Comparison of ENCODE assay signal across 18 cellular contexts in the genomic region with DNA sequence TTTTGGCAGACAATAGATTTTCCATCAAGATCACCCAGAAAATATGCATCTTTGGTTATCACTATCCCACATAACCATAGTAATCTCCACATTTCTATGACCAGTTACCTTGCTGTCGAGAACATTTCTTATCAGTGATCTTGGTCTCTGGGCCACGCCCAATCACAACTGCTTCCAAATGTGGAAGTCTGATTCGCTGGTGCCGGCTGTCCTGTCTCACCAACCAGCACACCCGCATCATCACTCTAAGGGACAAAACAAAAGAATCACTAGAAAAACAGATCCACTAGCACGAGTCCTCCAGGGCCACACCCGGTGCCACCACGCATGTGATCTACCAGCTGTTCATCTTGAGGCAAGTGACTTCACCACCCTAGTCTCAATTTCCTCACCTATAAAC. TPM values are rescaled to one million over a fixed set of nuclear protein-coding genes. Genes with fewer than 3 reads are reported as not detected.
A peak's percentile ranks its signal among the peaks of the same experiment; 100 is the strongest.
DNase-seq lines count a peak whose midpoint lies in the region; TF ChIP-seq lines count a peak whose summit lies in the region.
"Had no signal": no experiment of that assay in that cellular context is flagged by ENCODE, and none has a peak within 500 bp of the region (broad histone marks: within the 10 kb centered on the region; RNA-seq: fewer than 3 reads in every experiment).

No MANE protein-coding gene starts in this region.

- H3K56ac ChIP-seq in H9 (ENCODE audit: insufficient read length, low read depth, low read length): no peak overlapping the region

- TF ChIP-seq CTCF in H9 (conservative IDR thresholded peaks at IDR 0.05) (no peak), dorsolateral prefrontal cortex (IDR thresholded peaks at IDR 0.05 in 54 of 56, conservative IDR thresholded peaks at IDR 0.05 in 2 of 56; ENCODE audit: low read depth in 1 of 56, partially characterized antibody in 56 of 56) (no peak)

- H3K27ac ChIP-seq in H9 (ENCODE audit: insufficient read length, low read depth, low read length) (no peak overlapping the region), dorsolateral prefrontal cortex (no peak overlapping the region)
- H3K27ac ChIP-seq: 22Rv1, C4-2B, RWPE1, SJCRH30 had no signal

- H3K9ac ChIP-seq in H9 (ENCODE audit: extremely low read depth, insufficient read length, low read length): no peak overlapping the region

- H3T11ph ChIP-seq in H9 (ENCODE audit: low read length): no peak overlapping the region

- no peak overlapping the region for H2BK20ac ChIP-seq in H9 (ENCODE audit: low read depth, low read length, poor library complexity, severe bottlenecking)

- H3K23ac ChIP-seq in H9 (ENCODE audit: insufficient read length, low read depth, low read length): no peak overlapping the region

- no peak overlapping the region for H3K18ac ChIP-seq in H9 (ENCODE audit: insufficient read length, low read depth, low read length)

- H4K8ac ChIP-seq in H9 (replicated peaks; ENCODE audit: insufficient read length, low read depth, low read length): no peak overlapping the region

- no peak overlapping the region for H2BK12ac ChIP-seq in H9 (ENCODE audit: insufficient read length, low read depth, low read length)

- H3K27me3 ChIP-seq in H9 (ENCODE audit: insufficient read depth, low read length) (no peaks in the 10 kb centered on the region), dorsolateral prefrontal cortex (no peaks in the 10 kb centered on the region)
- H3K27me3 ChIP-seq: SJCRH30 had no signal

- H3K9me3 ChIP-seq in H9 (ENCODE audit: control insufficient read depth, low read depth, low read length): no peaks in the 10 kb centered on the region
- H3K9me3 ChIP-seq: HAP-1, SJCRH30 had no signal

- H3K23me2 ChIP-seq in H9 (ENCODE audit: insufficient read length, low read depth, low read length, poor library complexity, severe bottlenecking): no peaks in the 10 kb centered on the region

- H2BK120ac ChIP-seq in H9 (ENCODE audit: low read depth, low read length, poor library complexity, severe bottlenecking): no peak overlapping the region

- no peak overlapping the region for H3K4me2 ChIP-seq in H9 (ENCODE audit: insufficient read depth, insufficient read length, low read length)

- no peak overlapping the region for H2BK15ac ChIP-seq in H9 (ENCODE audit: low read depth, low read length)

- no peaks in the 10 kb centered on the region for H3K9me3 Mint-ChIP-seq in T-helper 1 cell treated with Interleukin-12 subunit alpha and Interleukin-12 subunit beta and Interleukin-4 antibody, amounts not matched to agents 30 μg/mL and 1 μg/mL, for 36 hours
- no peaks in the 10 kb centered on the region for H3K9me3 Mint-ChIP-seq in H9
- no peaks in the 10 kb centered on the region for H3K9me3 Mint-ChIP-seq in activated T-helper 2 cell treated with anti-CD3 and anti-CD28 coated beads, Interferon-gamma antibody, Interleukin-2, Interleukin-4, amounts not matched to agents 10 μg/mL and 5 μg/mL and 100 μg/mL, durations not matched to agents 14 hours and 24 hours and 36 hours

- intact Hi-C loops in activated T-helper 2 cell treated with anti-CD3 and anti-CD28 coated beads, Interferon-gamma antibody, Interleukin-2, Interleukin-4, amounts not matched to agents 10 μg/mL and 5 μg/mL and 100 μg/mL, durations not matched to agents 14 hours and 24 hours and 36 hours (cut with micrococcal nuclease): no loop called here
- intact Hi-C loops in dorsolateral prefrontal cortex (cut with DNase I): no loop called here

- H2AFZ ChIP-seq in H9 (ENCODE audit: low read length): no peak overlapping the region

- no peak overlapping the region for H3K4me3 Mint-ChIP-seq in T-helper 1 cell treated with Interleukin-12 subunit alpha and Interleukin-12 subunit beta and Interleukin-4 antibody, amounts not matched to agents 30 μg/mL and 1 μg/mL, for 36 hours
- no peak overlapping the region for H3K4me3 Mint-ChIP-seq in H9
- no peak overlapping the region for H3K4me3 Mint-ChIP-seq in activated T-helper 2 cell treated with anti-CD3 and anti-CD28 coated beads, Interferon-gamma antibody, Interleukin-2, Interleukin-4, amounts not matched to agents 10 μg/mL and 5 μg/mL and 100 μg/mL, durations not matched to agents 14 hours and 24 hours and 36 hours (ENCODE audit: low read depth)

- peak overlapping the region; percentile 64 for H3K27ac Mint-ChIP-seq in T-helper 1 cell treated with Interleukin-12 subunit alpha and Interleukin-12 subunit beta and Interleukin-4 antibody, amounts not matched to agents 30 μg/mL and 1 μg/mL, for 36 hours
- H3K27ac Mint-ChIP-seq in H9: peak overlapping the region in 2 of 3 experiments; percentile 55 to 67; a peak in 1 of 7 replicates
- H3K27ac Mint-ChIP-seq in activated T-helper 2 cell treated with anti-CD3 and anti-CD28 coated beads, Interferon-gamma antibody, Interleukin-2, Interleukin-4, amounts not matched to agents 10 μg/mL and 5 μg/mL and 100 μg/mL, durations not matched to agents 14 hours and 24 hours and 36 hours: peak overlapping the region; percentile 25

- H2BK5ac ChIP-seq in H9 (ENCODE audit: insufficient read length, low read length): no peak overlapping the region

- no peaks in the 10 kb centered on the region for H3K27me3 Mint-ChIP-seq in T-helper 1 cell treated with Interleukin-12 subunit alpha and Interleukin-12 subunit beta and Interleukin-4 antibody, amounts not matched to agents 30 μg/mL and 1 μg/mL, for 36 hours (ENCODE audit: low read depth)
- H3K27me3 Mint-ChIP-seq in H9 (ENCODE audit: low read depth): no peaks in the 10 kb centered on the region
- no peaks in the 10 kb centered on the region for H3K27me3 Mint-ChIP-seq in activated T-helper 2 cell treated with anti-CD3 and anti-CD28 coated beads, Interferon-gamma antibody, Interleukin-2, Interleukin-4, amounts not matched to agents 10 μg/mL and 5 μg/mL and 100 μg/mL, durations not matched to agents 14 hours and 24 hours and 36 hours (ENCODE audit: low read depth)

- no peak overlapping the region for H4K91ac ChIP-seq in H9 (ENCODE audit: insufficient read length, low read depth, low read length)

- peaks cover 27% of the 10 kb centered on the region for H3K36me3 Mint-ChIP-seq in T-helper 1 cell treated with Interleukin-12 subunit alpha and Interleukin-12 subunit beta and Interleukin-4 antibody, amounts not matched to agents 30 μg/mL and 1 μg/mL, for 36 hours (ENCODE audit: low read depth)
- H3K36me3 Mint-ChIP-seq in H9 (ENCODE audit: insufficient read depth in 1 of 3, low read depth in 3 of 3): peaks cover 26 to 54% (median 48%) of the 10 kb centered on the region in 3 experiments; a peak in 6 of 7 replicates
- H3K36me3 Mint-ChIP-seq in activated T-helper 2 cell treated with anti-CD3 and anti-CD28 coated beads, Interferon-gamma antibody, Interleukin-2, Interleukin-4, amounts not matched to agents 10 μg/mL and 5 μg/mL and 100 μg/mL, durations not matched to agents 14 hours and 24 hours and 36 hours (ENCODE audit: low read depth): peaks cover 60% of the 10 kb centered on the region

- no peak overlapping the region for H3K4me3 ChIP-seq in dorsolateral prefrontal cortex
- H3K4me3 ChIP-seq: HAP-1, SJCRH30 had no signal

- no peaks in the 10 kb centered on the region for H4K20me1 ChIP-seq in H9 (ENCODE audit: control insufficient read depth, insufficient read depth, insufficient read length)

- peaks cover 2% of the 10 kb centered on the region; the same call in 1 of the 2 replicates for H3K79me2 ChIP-seq in H9 (ENCODE audit: insufficient read depth, low read length)

- H2AK5ac ChIP-seq in H9 (ENCODE audit: insufficient read length, low read length): no peak overlapping the region

- no CpG with 5 or more reads among the region's 8 CpGs for WGBS in H9 (ENCODE audit: extremely low coverage, insufficient read length, low lambda C conversion rate)

- peaks cover 2% of the 10 kb centered on the region for H3K79me1 ChIP-seq in H9 (ENCODE audit: insufficient read depth, low read depth, low read length, poor library complexity, severe bottlenecking)

- no peak overlapping the region for H3K14ac ChIP-seq in H9 (ENCODE audit: insufficient read depth, low read length)

- H3K4me1 Mint-ChIP-seq in T-helper 1 cell treated with Interleukin-12 subunit alpha and Interleukin-12 subunit beta and Interleukin-4 antibody, amounts not matched to agents 30 μg/mL and 1 μg/mL, for 36 hours (ENCODE audit: low read depth): peaks cover 4% of the 10 kb centered on the region
- H3K4me1 Mint-ChIP-seq in H9: no peaks in the 10 kb centered on the region
- H3K4me1 Mint-ChIP-seq in activated T-helper 2 cell treated with anti-CD3 and anti-CD28 coated beads, Interferon-gamma antibody, Interleukin-2, Interleukin-4, amounts not matched to agents 10 μg/mL and 5 μg/mL and 100 μg/mL, durations not matched to agents 14 hours and 24 hours and 36 hours (ENCODE audit: low read depth): peaks cover 2% of the 10 kb centered on the region

- H4K5ac ChIP-seq in H9 (ENCODE audit: insufficient read length, low read depth, low read length): no peak overlapping the region

- H3K4ac ChIP-seq in H9 (ENCODE audit: low read depth, low read length): no peak overlapping the region

- no peaks in the 10 kb centered on the region for H3K4me1 ChIP-seq in H9 (ENCODE audit: insufficient read depth, low read length)
- H3K4me1 ChIP-seq: SJCRH30 had no signal

- DNase-seq in T-helper 1 cell: no peak
- DNase-seq in H9: no peak
- no peak for DNase-seq in activated T-helper 2 cell treated with anti-CD3 and anti-CD28 coated beads, Interferon-gamma antibody, Interleukin-2, Interleukin-4, amounts not matched to agents 10 μg/mL and 5 μg/mL and 100 μg/mL, durations not matched to agents 14 hours and 24 hours and 36 hours (ENCODE audit: low spot score)
- peak; percentile 48 for DNase-seq in myocyte (ENCODE audit: low read depth)
- no peak for DNase-seq in NCI-H526 treated with DMSO at 0.1 percent for 48 hours (lab: John Stamatoyannopoulos, UW)
- no peak for DNase-seq in SKM-1 (lab: John Stamatoyannopoulos, UW; ENCODE audit: unreplicated experiment)
- no peak for DNase-seq in dorsolateral prefrontal cortex
- DNase-seq: COR-L47; NCI-H146; NCI-H226; NCI-H526; NK-92 treated with Interleukin-12 subunit alpha and Interleukin-12 subunit beta, amount 100 ng/mL, for 24 hours; SJCRH30 had no signal

RNA-seq across cellular contexts. Expression of a gene that starts 11.8 kb away (rescaled TPM):
- total RNA-seq in H9 (2021) (41.6 and 46.2 TPM in 2 replicates), myocyte (32.7 and 34.8 TPM in 2 replicates), dorsolateral prefrontal cortex (10 to 100 TPM; 24.1 to 53.7 (median 35.7) TPM)
- 46.7 and 47.4 TPM in 2 replicates for total RNA-seq in activated T-helper 2 cell treated with anti-CD3 and anti-CD28 coated beads, Interferon-gamma antibody, Interleukin-2, Interleukin-4, amounts not matched to agents 10 μg/mL and 5 μg/mL and 100 μg/mL, durations not matched to agents 14 hours and 24 hours and 36 hours
- polyA plus RNA-seq in myocyte (2012): 38.1 TPM

RNA-seq across cellular contexts. Expression of a gene that starts 35.4 kb away (rescaled TPM):
- total RNA-seq in H9 (2021): 217 and 218 TPM in 2 replicates
- total RNA-seq in activated T-helper 2 cell treated with anti-CD3 and anti-CD28 coated beads, Interferon-gamma antibody, Interleukin-2, Interleukin-4, amounts not matched to agents 10 μg/mL and 5 μg/mL and 100 μg/mL, durations not matched to agents 14 hours and 24 hours and 36 hours: 257 and 259 TPM in 2 replicates
- total RNA-seq in myocyte: 123 and 142 TPM in 2 replicates
- 107 TPM for polyA plus RNA-seq in myocyte (2012)
- 100 to 1,000 TPM; 114 to 424 (median 207) TPM for total RNA-seq in dorsolateral prefrontal cortex
